ENCODE assay signal across 20 cellular contexts in the genomic region with DNA sequence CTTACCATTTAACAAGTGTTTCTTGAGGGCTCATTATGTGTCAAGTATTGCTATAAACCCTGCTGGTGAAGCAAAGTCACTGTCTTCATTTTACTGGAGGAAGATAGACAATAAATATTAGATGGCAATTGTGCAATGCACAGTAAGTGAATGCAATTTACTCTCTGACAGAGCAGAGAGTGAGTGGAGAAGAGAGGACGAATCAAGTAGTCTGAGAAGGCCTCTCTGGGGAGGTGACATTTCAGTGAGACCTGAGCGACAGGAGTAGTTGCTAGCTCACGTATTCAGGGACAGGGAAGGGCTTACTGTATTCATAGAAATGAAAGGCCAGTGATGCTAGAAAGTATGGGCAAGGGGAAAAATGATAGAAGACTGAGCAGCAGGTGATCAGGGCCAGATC. TPM values are rescaled to one million over a fixed set of nuclear protein-coding genes. Genes with fewer than 3 reads are reported as not detected.
DNase-seq lines count a peak whose midpoint lies in the region; FAIRE-seq and TF ChIP-seq lines count a peak whose summit lies in the region.
"Had no signal": no experiment of that assay in that cellular context is flagged by ENCODE, and none has a peak within 500 bp of the region (broad histone marks: within the 10 kb centered on the region; RNA-seq: fewer than 3 reads in every experiment).

No MANE protein-coding gene starts in this region.

- no peaks in the 10 kb centered on the region for H3K27me3 ChIP-seq in neural cell (ENCODE audit: insufficient read depth, low read depth, low read length)
- H3K27me3 ChIP-seq: BE2C had no signal

- no peak for TF ChIP-seq RAD21 in neural cell (conservative IDR thresholded peaks at IDR 0.05)

- in situ Hi-C loops in G401 (cut with HindIII; ENCODE audit: low sequenced_read_pairs), result no loop called here
- in situ Hi-C loops in GM13977 (cut with MboI; ENCODE audit: low pct_unique_long_range_greater_than_20kb, low sequenced_read_pairs, unreplicated experiment), result no loop called here

- DNase-seq in G401 (ENCODE audit: low spot score) (peak; percentile 33), HTR-8/SVneo (ENCODE audit: insufficient read length, low spot score) (no peak), NCI-H2227 treated with DMSO at 0.1 percent for 48 hours (lab: John Stamatoyannopoulos, UW) (peak; percentile 14), HuH-7 (ENCODE audit: low spot score) (no peak), COLO668 (lab: John Stamatoyannopoulos, UW; ENCODE audit: unreplicated experiment) (no peak), NCI-H1105 treated with DMSO at 0.1 percent for 48 hours (lab: John Stamatoyannopoulos, UW) (no peak), GM13977 (ENCODE audit: low spot score) (no peak)
- DNase-seq: BE2C; CD4-positive, alpha-beta memory T cell; DMS 273 treated with DMSO at 0.1 percent for 48 hours; GOT3; HFFc6 had no signal

- H3K4me3 ChIP-seq in neural cell (ENCODE audit: low read length), result peak overlapping the region; percentile 90
- H3K4me3 ChIP-seq: GM12878, HAP-1 had no signal

- H3K36me3 ChIP-seq in neural cell (ENCODE audit: insufficient read depth, low read length), result no peaks in the 10 kb centered on the region
- H3K36me3 ChIP-seq: BE2C, HAP-1 had no signal

- TF ChIP-seq EP300 in neural cell (conservative IDR thresholded peaks at IDR 0.05; ENCODE audit: poor library complexity, severe bottlenecking), result peak; percentile 88

- peak; percentile 20 for FAIRE-seq in HTR-8/SVneo (lab: Jason Lieb, UNC)
- FAIRE-seq: A549, GM12878 had no signal

- H3K27ac ChIP-seq in neural cell (ENCODE audit: low read length), result peak overlapping the region; percentile 98
- H3K27ac ChIP-seq: A549, C4-2B, HL-60, KMS-11 had no signal

- H3K9ac ChIP-seq in neural cell (ENCODE audit: low read length), result peak overlapping the region; percentile 97
- H3K9ac ChIP-seq: KMS-11 had no signal

- H3K4me2 ChIP-seq in neural cell (ENCODE audit: low read length), result peak overlapping the region; percentile 40
- H3K4me2 ChIP-seq: KMS-11 had no signal

- H3K9me2 ChIP-seq in neural cell (ENCODE audit: insufficient read depth, low read length), result no peaks in the 10 kb centered on the region

- TF ChIP-seq CTCF in neural cell (IDR thresholded peaks at IDR 0.05; ENCODE audit: poor library complexity, severe bottlenecking), result peak; percentile 55
- TF ChIP-seq CTCF in GM13977 (IDR thresholded peaks at IDR 0.05; ENCODE audit: extremely low read depth, insufficient read depth, missing control alignments), result no peak

- H3K9me3 ChIP-seq in neural cell (ENCODE audit: low read length), result no peaks in the 10 kb centered on the region
- H3K9me3 ChIP-seq: A549, BE2C, HAP-1 had no signal

- peaks cover 4% of the 10 kb centered on the region for H3F3A ChIP-seq in neural cell (ENCODE audit: insufficient read depth, low read length, poor library complexity, severe bottlenecking)

- no peak overlapping the region for H2AFZ ChIP-seq in neural cell (ENCODE audit: low read depth, low read length)

- H3K79me2 ChIP-seq in neural cell (replicated peaks; ENCODE audit: insufficient read depth, low read length), result peaks cover 28% of the 10 kb centered on the region

- H4K20me1 ChIP-seq in neural cell (ENCODE audit: insufficient read depth), result peaks cover 7% of the 10 kb centered on the region

TF ChIP-seq in neural cell, 6 proteins besides CTCF, POLR2A, EP300 and RAD21:
- TF ChIP-seq SMC3 (conservative IDR thresholded peaks at IDR 0.05; ENCODE audit: poor library complexity) (no peak), MXI1 (conservative IDR thresholded peaks at IDR 0.05; ENCODE audit: poor library complexity, severe bottlenecking) (no peak), POLR2AphosphoS5 (IDR thresholded peaks at IDR 0.05) (peak; percentile 81)
- TF ChIP-seq, protein P1, sequence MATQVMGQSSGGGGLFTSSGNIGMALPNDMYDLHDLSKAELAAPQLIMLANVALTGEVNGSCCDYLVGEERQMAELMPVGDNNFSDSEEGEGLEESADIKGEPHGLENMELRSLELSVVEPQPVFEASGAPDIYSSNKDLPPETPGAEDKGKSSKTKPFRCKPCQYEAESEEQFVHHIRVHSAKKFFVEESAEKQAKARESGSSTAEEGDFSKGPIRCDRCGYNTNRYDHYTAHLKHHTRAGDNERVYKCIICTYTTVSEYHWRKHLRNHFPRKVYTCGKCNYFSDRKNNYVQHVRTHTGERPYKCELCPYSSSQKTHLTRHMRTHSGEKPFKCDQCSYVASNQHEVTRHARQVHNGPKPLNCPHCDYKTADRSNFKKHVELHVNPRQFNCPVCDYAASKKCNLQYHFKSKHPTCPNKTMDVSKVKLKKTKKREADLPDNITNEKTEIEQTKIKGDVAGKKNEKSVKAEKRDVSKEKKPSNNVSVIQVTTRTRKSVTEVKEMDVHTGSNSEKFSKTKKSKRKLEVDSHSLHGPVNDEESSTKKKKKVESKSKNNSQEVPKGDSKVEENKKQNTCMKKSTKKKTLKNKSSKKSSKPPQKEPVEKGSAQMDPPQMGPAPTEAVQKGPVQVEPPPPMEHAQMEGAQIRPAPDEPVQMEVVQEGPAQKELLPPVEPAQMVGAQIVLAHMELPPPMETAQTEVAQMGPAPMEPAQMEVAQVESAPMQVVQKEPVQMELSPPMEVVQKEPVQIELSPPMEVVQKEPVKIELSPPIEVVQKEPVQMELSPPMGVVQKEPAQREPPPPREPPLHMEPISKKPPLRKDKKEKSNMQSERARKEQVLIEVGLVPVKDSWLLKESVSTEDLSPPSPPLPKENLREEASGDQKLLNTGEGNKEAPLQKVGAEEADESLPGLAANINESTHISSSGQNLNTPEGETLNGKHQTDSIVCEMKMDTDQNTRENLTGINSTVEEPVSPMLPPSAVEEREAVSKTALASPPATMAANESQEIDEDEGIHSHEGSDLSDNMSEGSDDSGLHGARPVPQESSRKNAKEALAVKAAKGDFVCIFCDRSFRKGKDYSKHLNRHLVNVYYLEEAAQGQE (IDR thresholded peaks at IDR 0.05; ENCODE audit: borderline replicate concordance), result peak; percentile 70

RNA-seq across cellular contexts. Expression of a gene that starts 1.2 kb away (rescaled TPM):
- total RNA-seq in G401 (2014; rRNA removed; shearing (Covaris generic)), result 0.27 and 0.62 TPM in 2 replicates
- 43.8 and 50.2 TPM in 2 replicates for polyA plus RNA-seq in neural cell
- 90.3 and 99.2 TPM in 2 replicates for polyA minus RNA-seq in neural cell
- total RNA-seq: CD4-positive, alpha-beta memory T cell had no signal
- polyA plus RNA-seq: CD4-positive, alpha-beta memory T cell; IgD-negative memory B cell had no signal

RNA-seq across cellular contexts. Expression of a gene that starts 52.9 kb away (rescaled TPM):
- total RNA-seq in G401 (2014; rRNA removed; shearing (Covaris generic)), result 25.7 and 32.7 TPM in 2 replicates
- polyA plus RNA-seq in neural cell, result 17.1 and 19.1 TPM in 2 replicates
- 75.0 and 111 TPM in 2 replicates for polyA minus RNA-seq in neural cell

Comparison
In these comparisons a context has a peak if more than half of its experiments do, and no peak if none do; other contexts are left out.
1. DNase-seq: peak in G401 (single experiment) and NCI-H2227 treated with DMSO at 0.1 percent for 48 hours (single experiment); none in HTR-8/SVneo (single experiment), HuH-7 (single experiment), COLO668 (single experiment), NCI-H1105 treated with DMSO at 0.1 percent for 48 hours (single experiment) and GM13977 (single experiment).